In genomic region chr17:17751996-17752821, GRCh38 we compare ENCODE assay signal across 8 cellular contexts.
DNase-seq lines count a peak whose midpoint lies in the region; ATAC-seq and TF ChIP-seq lines count a peak whose summit lies in the region.

No MANE protein-coding gene starts in this region.

- peak overlapping the region; percentile 89 for H3K4me3 Mint-ChIP-seq in activated naive CD4-positive, alpha-beta T cell treated with anti-CD3 and anti-CD28 coated beads, Interleukin-2, amount 10 ng/mL, durations not matched to agents 7 days and 5 days

- no peaks in the 10 kb centered on the region for H3K36me3 ChIP-seq in KMS-11 (ENCODE audit: insufficient read depth)
- H3K36me3 ChIP-seq in SJSA1 = peaks cover 22% of the 10 kb centered on the region; the same call in 1 of the 2 replicates
- no peaks in the 10 kb centered on the region for H3K36me3 ChIP-seq in gastroesophageal sphincter

- H3K9me3 Mint-ChIP-seq in activated naive CD4-positive, alpha-beta T cell treated with anti-CD3 and anti-CD28 coated beads, Interleukin-2, amount 10 ng/mL, durations not matched to agents 7 days and 5 days = no peaks in the 10 kb centered on the region

- TF ChIP-seq EP300 in gastroesophageal sphincter (IDR thresholded peaks at IDR 0.05) = no peak

- ATAC-seq in GM21786 (IDR thresholded peaks at IDR 0.05; ENCODE audit: unreplicated experiment) (peak; percentile 88), gastroesophageal sphincter (peak; percentile 95)

- peak in 1 of 2 donors; percentile 22 for TF ChIP-seq POLR2A in gastroesophageal sphincter (IDR thresholded peaks at IDR 0.05)

- H3K79me2 ChIP-seq in KMS-11 (ENCODE audit: insufficient read depth, low read depth) = no peaks in the 10 kb centered on the region; the same call in 1 of the 2 replicates

- H3K4me1 ChIP-seq in KMS-11 (ENCODE audit: low read depth, poor library complexity, severe bottlenecking) (peaks cover 10% of the 10 kb centered on the region), SJSA1 (replicated peaks) (peaks cover 25% of the 10 kb centered on the region), gastroesophageal sphincter (peaks cover 0 to 82% (median 18%) of the 10 kb centered on the region in 3 donors)

- TF ChIP-seq CTCF in KMS-11 (conservative IDR thresholded peaks at IDR 0.05; ENCODE audit: low read depth, low read length) (0 out of 2 replicates have a peak, but pooled peaks have one; percentile 19), gastroesophageal sphincter (IDR thresholded peaks at IDR 0.05) (peak in 3 of 4 experiments; percentile 44 to 57 (median 48))

- WGBS in gastroesophageal sphincter (ENCODE audit: low coverage in 1 of 2), 2 donors = 11% methylated on average over 9 of the region's 59 CpGs; no CpG with 5 or more reads in 1 of the 2 donors

- H3K4me3 ChIP-seq in KMS-11 (IDR thresholded peaks at IDR 0.05; ENCODE audit: insufficient read depth, low read depth, low read length) = no peak overlapping the region
- peak overlapping the region; percentile 27 for H3K4me3 ChIP-seq in SJSA1
- peak overlapping the region; percentile 16 to 54 for H3K4me3 ChIP-seq in gastroesophageal sphincter

- H3K4me1 Mint-ChIP-seq in activated naive CD4-positive, alpha-beta T cell treated with anti-CD3 and anti-CD28 coated beads, Interleukin-2, amount 10 ng/mL, durations not matched to agents 7 days and 5 days = peaks cover 80% of the 10 kb centered on the region

- no peaks in the 10 kb centered on the region for H3K9me3 ChIP-seq in SJSA1 (replicated peaks)
- no peaks in the 10 kb centered on the region for H3K9me3 ChIP-seq in gastroesophageal sphincter

- H4K20me1 ChIP-seq in KMS-11 (ENCODE audit: insufficient read depth) = no peaks in the 10 kb centered on the region

- CTCF ChIA-PET in activated naive CD4-positive, alpha-beta T cell treated with anti-CD3 and anti-CD28 coated beads, Interleukin-2, amount 10 ng/mL, durations not matched to agents 7 days and 5 days (lab: Charles Lee) = no interaction called here

- no peaks in the 10 kb centered on the region for H3K27me3 Mint-ChIP-seq in activated naive CD4-positive, alpha-beta T cell treated with anti-CD3 and anti-CD28 coated beads, Interleukin-2, amount 10 ng/mL, durations not matched to agents 7 days and 5 days

- H2AFZ ChIP-seq in KMS-11 (ENCODE audit: low read depth) = no peak overlapping the region; the same call in 1 of the 2 replicates

- H3K27ac ChIP-seq in KMS-11 (no peak overlapping the region; the same call in 1 of the 2 replicates), SJSA1 (peak overlapping the region; percentile 63), gastroesophageal sphincter (peak overlapping the region; percentile 41 to 90 (median 88)), substantia nigra (ENCODE audit: low read depth, low read length, poor library complexity, severe bottlenecking) (peak overlapping the region; percentile 96)

- H3K27ac Mint-ChIP-seq in activated naive CD4-positive, alpha-beta T cell treated with anti-CD3 and anti-CD28 coated beads, Interleukin-2, amount 10 ng/mL, durations not matched to agents 7 days and 5 days = peak overlapping the region; percentile 98

- H3K4me2 ChIP-seq in KMS-11 = peak overlapping the region; percentile 54

- H3K27me3 ChIP-seq in KMS-11 (ENCODE audit: insufficient read depth, low read depth) = no peaks in the 10 kb centered on the region
- H3K27me3 ChIP-seq in SJSA1 (replicated peaks) = no peaks in the 10 kb centered on the region
- H3K27me3 ChIP-seq in gastroesophageal sphincter = no peaks in the 10 kb centered on the region

- no peak overlapping the region; the same call in 1 of the 2 replicates for H3K9ac ChIP-seq in KMS-11

- peaks cover 5% of the 10 kb centered on the region for H3K36me3 Mint-ChIP-seq in activated naive CD4-positive, alpha-beta T cell treated with anti-CD3 and anti-CD28 coated beads, Interleukin-2, amount 10 ng/mL, durations not matched to agents 7 days and 5 days

- DNase-seq in EL = peak; percentile 96
- DNase-seq in SJSA1 (ENCODE audit: low read depth in 1 of 2, low spot score in 2 of 2) = peak; percentile 90 to 96
- DNase-seq in activated naive CD4-positive, alpha-beta T cell treated with anti-CD3 and anti-CD28 coated beads, Interleukin-2, amount 10 ng/mL, durations not matched to agents 7 days and 5 days = peak; percentile 97
- peak; percentile 63 for DNase-seq in non-pigmented ciliary epithelial cell (ENCODE audit: low read depth)
- DNase-seq in substantia nigra (lab: John Stamatoyannopoulos, UW) = peak; percentile 71 to 99 (median 94)
